ENCODE assay signal across 8 cellular contexts in genomic region chr17:68456529-68457167, GRCh38. TPM values are rescaled to one million over a fixed set of nuclear protein-coding genes. Genes with fewer than 3 reads are reported as not detected.
A peak's percentile ranks its signal among the peaks of the same experiment; 100 is the strongest.
DNase-seq lines count a peak whose midpoint lies in the region; ATAC-seq, FAIRE-seq and TF ChIP-seq lines count a peak whose summit lies in the region.

No MANE protein-coding gene starts in this region.

- TF ChIP-seq CTCF in GM06990 (IDR thresholded peaks at IDR 0.05; ENCODE audit: insufficient read depth, low read length, poor library complexity, severe bottlenecking) (no peak), Peyer's patch (IDR thresholded peaks at IDR 0.05) (no peak), chondrocyte (IDR thresholded peaks at IDR 0.05) (no peak), keratinocyte (optimal IDR thresholded peaks at IDR 0.05 in 1 of 3, IDR thresholded peaks at IDR 0.05 in 1 of 3, conservative IDR thresholded peaks at IDR 0.05 in 1 of 3; ENCODE audit: extremely low read depth in 1 of 3, insufficient read depth in 2 of 3, low read length in 3 of 3) (no peak)

- H3K36me3 ChIP-seq in GM06990 (ENCODE audit: control insufficient read depth, insufficient read depth, low read length) (no peaks in the 10 kb centered on the region), Peyer's patch (no peaks in the 10 kb centered on the region), keratinocyte (ENCODE audit: control insufficient read depth in 2 of 2, extremely low read depth in 1 of 2, insufficient read depth in 2 of 2, low read length in 2 of 2) (peaks cover 0 to 3% of the 10 kb centered on the region in 2 experiments)

- peak overlapping the region; percentile 89 for H3K4me3 ChIP-seq in GM06990 (replicated peaks; ENCODE audit: low read depth, low read length)
- H3K4me3 ChIP-seq in Peyer's patch, result peak overlapping the region; percentile 75 to 88 (median 80)
- peak overlapping the region; percentile 68 to 81 (median 72) for H3K4me3 ChIP-seq in keratinocyte (ENCODE audit: control insufficient read depth in 2 of 3, extremely low read depth in 1 of 3, insufficient read depth in 2 of 3, low read depth in 1 of 3, low read length in 3 of 3)
- H3K4me3 ChIP-seq in skin epidermis, result peak overlapping the region; percentile 60 to 90 (median 74)

- peaks cover 48% of the 10 kb centered on the region for H3K4me1 Mint-ChIP-seq in chondrocyte (ENCODE audit: low read depth)

- H3K9me1 ChIP-seq in keratinocyte (ENCODE audit: control insufficient read depth, extremely low read depth, insufficient read depth, low read length), result no peaks in the 10 kb centered on the region

- FAIRE-seq in A204.1 (lab: Jason Lieb, UNC) (peak; percentile 92), keratinocyte (lab: Jason Lieb, UNC) (peak; percentile 13)

- peak overlapping the region; percentile 87 to 96 (median 92) for H3K27ac ChIP-seq in Peyer's patch
- H3K27ac ChIP-seq in keratinocyte (ENCODE audit: control insufficient read depth, insufficient read depth, low read length), result peak overlapping the region; percentile 77
- H3K27ac ChIP-seq in skin epidermis, result peak overlapping the region; percentile 64 to 98 (median 89)

- no peaks in the 10 kb centered on the region for H3K27me3 Mint-ChIP-seq in chondrocyte (ENCODE audit: low read depth)

- TF ChIP-seq POLR2A in Peyer's patch (IDR thresholded peaks at IDR 0.05), result no peak

- H3K79me2 ChIP-seq in keratinocyte (ENCODE audit: control insufficient read depth, insufficient read depth, low read length), result peaks cover 9% of the 10 kb centered on the region

- dilution Hi-C loops in keratinocyte (cut with MboI; ENCODE audit: extremely low pct_ligation_motif_present, low sequenced_read_pairs), result no loop called here

- H3K4me1 ChIP-seq in Peyer's patch (peaks cover 0 to 25% (median 4%) of the 10 kb centered on the region in 4 donors), keratinocyte (ENCODE audit: control insufficient read depth, extremely low read depth, insufficient read depth, low read length) (peaks cover 39% of the 10 kb centered on the region)

- H3K9me3 ChIP-seq in Peyer's patch (no peaks in the 10 kb centered on the region), keratinocyte (ENCODE audit: control insufficient read depth, low read depth, low read length) (no peaks in the 10 kb centered on the region)

- H4K20me1 ChIP-seq in keratinocyte (ENCODE audit: control insufficient read depth, extremely low read depth, insufficient read depth, low read length), result no peaks in the 10 kb centered on the region

- H3K4me3 Mint-ChIP-seq in chondrocyte (ENCODE audit: unreplicated experiment), result peak overlapping the region; percentile 99

- peaks cover 4% of the 10 kb centered on the region for H3K36me3 Mint-ChIP-seq in chondrocyte (ENCODE audit: low read depth)

- no peaks in the 10 kb centered on the region for H3K9me3 Mint-ChIP-seq in chondrocyte (ENCODE audit: low read depth)

- no peak for ATAC-seq in GM18870 (IDR thresholded peaks at IDR 0.05; ENCODE audit: unreplicated experiment)

- DNase-seq in GM06990 (ENCODE audit: extremely low read depth, insufficient read length), result no peak
- DNase-seq in Peyer's patch, result peak; percentile 37 to 81 (median 79)
- no peak for DNase-seq in chondrocyte (ENCODE audit: low spot score)
- DNase-seq in keratinocyte (ENCODE audit: low read depth, low spot score), result no peak
- DNase-seq in KG1 (lab: John Stamatoyannopoulos, UW), result no peak

- H3K9ac ChIP-seq in keratinocyte (ENCODE audit: control insufficient read depth, extremely low read depth, insufficient read depth, low read length), result peak overlapping the region; percentile 84

- peak overlapping the region; percentile 66 for H3K4me2 ChIP-seq in keratinocyte (ENCODE audit: control insufficient read depth, extremely low read depth, insufficient read depth, low read depth, low read length)

- peak overlapping the region; percentile 100 for H3K27ac Mint-ChIP-seq in chondrocyte (ENCODE audit: unreplicated experiment)

- peak overlapping the region; percentile 28 for H2AFZ ChIP-seq in keratinocyte (ENCODE audit: control insufficient read depth, low read length)

- H3K27me3 ChIP-seq in GM06990 (replicated peaks; ENCODE audit: control insufficient read depth, insufficient read depth, low read length) (no peaks in the 10 kb centered on the region), Peyer's patch (no peaks in the 10 kb centered on the region), keratinocyte (ENCODE audit: control insufficient read depth, extremely low read depth, insufficient read depth, low read length) (no peaks in the 10 kb centered on the region)

RNA-seq across cellular contexts. Expression of gene WIPI1, which starts 0.6 kb away (rescaled TPM):
- total RNA-seq in Peyer's patch (10 to 100 TPM; 34.7 to 95.7 (median 44.4) TPM), chondrocyte (109 to 119 TPM (median 112 TPM) in 3 replicates)
- 49.4 to 70.8 TPM (median 62.3 TPM) in 3 replicates for polyA plus RNA-seq in keratinocyte
- 33.8 TPM for polyA plus RNA-seq in keratinocyte (2011; ENCODE audit: low read depth)
- 70.0 and 96.5 TPM in 2 replicates for polyA plus RNA-seq in keratinocyte (2011; cell fraction: cytosol; rRNA removed)
- polyA plus RNA-seq in keratinocyte (2011; cell fraction: nucleus; rRNA removed), result 56.3 and 58.3 TPM in 2 replicates
- 40.6 and 53.5 TPM in 2 replicates for polyA plus RNA-seq in keratinocyte (2012; ENCODE audit: low replicate concordance)
- polyA minus RNA-seq in keratinocyte, result 45.2 to 76.6 TPM (median 65.1 TPM) in 3 replicates
- 67.3 TPM for polyA minus RNA-seq in keratinocyte (2011; cell fraction: cytosol; rRNA and poly(A)+ RNA removed)
- polyA minus RNA-seq in keratinocyte (2011; cell fraction: nucleus; rRNA and poly(A)+ RNA removed), result 30.0 and 44.5 TPM in 2 replicates

RNA-seq across cellular contexts. Expression of gene PRKAR1A, which starts 55.6 kb away (rescaled TPM):
- total RNA-seq in Peyer's patch (100 to 1,000 TPM in 1 of 4 donors, 10 to 100 TPM in 3; 63.4 to 197 (median 88.9) TPM), chondrocyte (267 to 300 TPM (median 269 TPM) in 3 replicates)
- 149 to 212 TPM (median 176 TPM) in 3 replicates for polyA plus RNA-seq in keratinocyte
- polyA plus RNA-seq in keratinocyte (2011; ENCODE audit: low read depth), result 233 TPM
- 145 and 176 TPM in 2 replicates for polyA plus RNA-seq in keratinocyte (2011; cell fraction: cytosol; rRNA removed)
- polyA plus RNA-seq in keratinocyte (2011; cell fraction: nucleus; rRNA removed), result 175 and 226 TPM in 2 replicates
- polyA plus RNA-seq in keratinocyte (2012; ENCODE audit: low replicate concordance), result 105 and 148 TPM in 2 replicates
- polyA minus RNA-seq in keratinocyte, result 162 to 249 TPM (median 165 TPM) in 3 replicates
- polyA minus RNA-seq in keratinocyte (2011; cell fraction: cytosol; rRNA and poly(A)+ RNA removed), result 331 TPM
- 97.4 and 211 TPM in 2 replicates for polyA minus RNA-seq in keratinocyte (2011; cell fraction: nucleus; rRNA and poly(A)+ RNA removed)

Comparison
In these comparisons a context has a peak if more than half of its experiments do, and no peak if none do; other contexts are left out.
1. DNase-seq: peak in Peyer's patch (3 of 3); none in GM06990 (single experiment), chondrocyte (single experiment), keratinocyte (single experiment) and KG1 (single experiment).
2. Peak in every context shown above with its lines, with median percentiles within 50 percentile points of each other: H3K4me3 ChIP-seq and H3K27ac ChIP-seq.